8 cellular contexts compared by ENCODE assay signal in the genomic region with DNA sequence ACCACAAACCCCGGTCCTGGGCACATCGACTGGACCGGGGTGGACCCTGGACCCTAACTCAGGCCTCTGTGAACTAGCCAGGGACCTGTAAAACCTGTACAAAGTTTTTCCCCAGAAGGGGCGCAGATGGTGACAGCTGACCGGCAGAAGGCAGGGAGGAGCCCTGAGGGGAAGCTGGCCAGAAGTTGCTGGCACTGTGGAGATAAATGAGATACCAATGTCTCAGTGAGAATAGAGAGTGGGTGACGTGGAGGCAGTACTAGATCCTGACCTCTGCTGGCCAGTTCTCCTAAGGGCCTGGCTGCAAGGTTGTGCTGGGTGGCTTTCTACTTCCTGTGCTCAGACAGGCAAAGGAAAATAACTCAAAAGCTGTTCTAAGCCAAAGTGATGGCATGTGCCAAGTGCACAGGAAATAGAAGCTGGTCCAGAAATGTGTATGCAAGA. TPM values are rescaled to one million over a fixed set of nuclear protein-coding genes. Genes with fewer than 3 reads are reported as not detected.
DNase-seq lines count a peak whose midpoint lies in the region; ATAC-seq, FAIRE-seq and TF ChIP-seq lines count a peak whose summit lies in the region.

No MANE protein-coding gene starts in this region.

- H3K4me1 Mint-ChIP-seq in activated CD4-positive, alpha-beta T cell treated with anti-CD3 and anti-CD28 coated beads, Interleukin-2, amount 10 ng/mL, durations not matched to agents 7 days and 5 days: peaks cover 36% of the 10 kb centered on the region
- peaks cover 16% of the 10 kb centered on the region for H3K4me1 Mint-ChIP-seq in stimulated activated memory B cell treated with anti-CD40 and anti-IgM and Interleukin-4, amounts not matched to agents 10 μg/mL and 1 μg/mL and 100 μg/mL, for 72 hours

- no peak overlapping the region for H3K9ac ChIP-seq in PC-3 (ENCODE audit: low read length)

- H3K27me3 ChIP-seq in PC-3 (ENCODE audit: low read length): no peaks in the 10 kb centered on the region

- peak; percentile 33 for TF ChIP-seq CTCF in fibroblast of mammary gland (conservative IDR thresholded peaks at IDR 0.05; ENCODE audit: control insufficient read depth, insufficient read depth, low read depth, low read length)
- no peak for TF ChIP-seq CTCF in PC-3 (conservative IDR thresholded peaks at IDR 0.05; ENCODE audit: low read depth, low read length)

- H3K4me3 ChIP-seq in fibroblast of mammary gland (ENCODE audit: control insufficient read depth, low read depth, low read length) (no peak overlapping the region), PC-3 (ENCODE audit: low read length) (no peak overlapping the region)

- H3K9me3 ChIP-seq in PC-3 (ENCODE audit: low read length): no peaks in the 10 kb centered on the region

- intact Hi-C loops in PC-3 (cut with micrococcal nuclease): no loop called here

- no peaks in the 10 kb centered on the region for H3K36me3 ChIP-seq in PC-3 (ENCODE audit: low read depth, low read length)

- no peak overlapping the region for H2AFZ ChIP-seq in PC-3 (ENCODE audit: low read length)

- no peaks in the 10 kb centered on the region for H3K9me2 ChIP-seq in PC-3 (replicated peaks; ENCODE audit: low read length)

- H3K4me1 ChIP-seq in PC-3 (ENCODE audit: insufficient read depth, low read length): no peaks in the 10 kb centered on the region

- POLR2A ChIA-PET in activated CD4-positive, alpha-beta T cell treated with anti-CD3 and anti-CD28 coated beads, Interleukin-2, amount 10 ng/mL, durations not matched to agents 7 days and 5 days (lab: Charles Lee): no interaction called here
- POLR2A ChIA-PET in PC-3 (lab: Charles Lee; ENCODE audit: unreplicated experiment): no interaction called here

- no peak for FAIRE-seq in HTR-8/SVneo (lab: Jason Lieb, UNC)

- no peaks in the 10 kb centered on the region for H3K79me2 ChIP-seq in PC-3 (ENCODE audit: low read length)

- H3K27me3 Mint-ChIP-seq in activated CD4-positive, alpha-beta T cell treated with anti-CD3 and anti-CD28 coated beads, Interleukin-2, amount 10 ng/mL, durations not matched to agents 7 days and 5 days: peaks cover 14% of the 10 kb centered on the region
- no peaks in the 10 kb centered on the region for H3K27me3 Mint-ChIP-seq in stimulated activated memory B cell treated with anti-CD40 and anti-IgM and Interleukin-4, amounts not matched to agents 10 μg/mL and 1 μg/mL and 100 μg/mL, for 72 hours

- no peaks in the 10 kb centered on the region for H3K36me3 Mint-ChIP-seq in activated CD4-positive, alpha-beta T cell treated with anti-CD3 and anti-CD28 coated beads, Interleukin-2, amount 10 ng/mL, durations not matched to agents 7 days and 5 days (ENCODE audit: low read depth)
- no peaks in the 10 kb centered on the region for H3K36me3 Mint-ChIP-seq in stimulated activated memory B cell treated with anti-CD40 and anti-IgM and Interleukin-4, amounts not matched to agents 10 μg/mL and 1 μg/mL and 100 μg/mL, for 72 hours

- peak; percentile 53 for DNase-seq in activated CD4-positive, alpha-beta T cell treated with anti-CD3 and anti-CD28 coated beads, Interleukin-2, amount 10 ng/mL, durations not matched to agents 7 days and 5 days
- no peak for DNase-seq in activated CD4-positive, alpha-beta T cell treated with anti-CD3 and anti-CD28 coated beads for 1 hour
- DNase-seq in fibroblast of mammary gland (ENCODE audit: low read depth): no peak
- DNase-seq in HTR-8/SVneo (ENCODE audit: insufficient read length, low spot score): no peak
- no peak for DNase-seq in PC-3

- BruUV-seq in PC-3 (replicated peaks; lab: Mats Ljungman, UMichigan): no TSS peak

- no peaks in the 10 kb centered on the region for H3K9me3 Mint-ChIP-seq in activated CD4-positive, alpha-beta T cell treated with anti-CD3 and anti-CD28 coated beads, Interleukin-2, amount 10 ng/mL, durations not matched to agents 7 days and 5 days
- H3K9me3 Mint-ChIP-seq in stimulated activated memory B cell treated with anti-CD40 and anti-IgM and Interleukin-4, amounts not matched to agents 10 μg/mL and 1 μg/mL and 100 μg/mL, for 72 hours: no peaks in the 10 kb centered on the region

- no peak overlapping the region for H3K27ac ChIP-seq in PC-3 (ENCODE audit: low read length)

- CTCF ChIA-PET in activated CD4-positive, alpha-beta T cell treated with anti-CD3 and anti-CD28 coated beads, Interleukin-2, amount 10 ng/mL, durations not matched to agents 7 days and 5 days (lab: Charles Lee): interaction anchor here (0.7 to 7.3 kb wide), 24 partner anchors 10 to 98 kb away, joined by 3 to 118 read pairs (median 5); a partner anchor contains a TSS
- CTCF ChIA-PET in PC-3 (lab: Charles Lee): no interaction called here

- no peak overlapping the region for H3K4me3 Mint-ChIP-seq in activated CD4-positive, alpha-beta T cell treated with anti-CD3 and anti-CD28 coated beads, Interleukin-2, amount 10 ng/mL, durations not matched to agents 7 days and 5 days
- H3K4me3 Mint-ChIP-seq in stimulated activated memory B cell treated with anti-CD40 and anti-IgM and Interleukin-4, amounts not matched to agents 10 μg/mL and 1 μg/mL and 100 μg/mL, for 72 hours: no peak overlapping the region

- H3F3A ChIP-seq in PC-3 (ENCODE audit: low read length, unreplicated experiment): no peaks in the 10 kb centered on the region

- H3K27ac Mint-ChIP-seq in activated CD4-positive, alpha-beta T cell treated with anti-CD3 and anti-CD28 coated beads, Interleukin-2, amount 10 ng/mL, durations not matched to agents 7 days and 5 days: peak overlapping the region; percentile 70
- peak overlapping the region; percentile 57 for H3K27ac Mint-ChIP-seq in stimulated activated memory B cell treated with anti-CD40 and anti-IgM and Interleukin-4, amounts not matched to agents 10 μg/mL and 1 μg/mL and 100 μg/mL, for 72 hours

- no peak overlapping the region for H3K4me2 ChIP-seq in PC-3 (ENCODE audit: low read length)

- ATAC-seq in HG03342 (IDR thresholded peaks at IDR 0.05; ENCODE audit: unreplicated experiment) (peak; percentile 41), SK-N-SH treated with all-trans-retinoic acid at 6 μM for 48 hours (peak; percentile 89), PC-3 (no peak)
- ATAC-seq in stimulated activated memory B cell treated with anti-CD40 and anti-IgM and Interleukin-4, amounts not matched to agents 10 μg/mL and 1 μg/mL and 100 μg/mL, for 72 hours: no peak

- no peaks in the 10 kb centered on the region for H4K20me1 ChIP-seq in PC-3 (ENCODE audit: low read length)

TF ChIP-seq in SK-N-SH treated with all-trans-retinoic acid at 6 μM for 48 hours, 23 proteins besides CTCF, POLR2A, EP300 and RAD21:
- TF ChIP-seq, protein P1, sequence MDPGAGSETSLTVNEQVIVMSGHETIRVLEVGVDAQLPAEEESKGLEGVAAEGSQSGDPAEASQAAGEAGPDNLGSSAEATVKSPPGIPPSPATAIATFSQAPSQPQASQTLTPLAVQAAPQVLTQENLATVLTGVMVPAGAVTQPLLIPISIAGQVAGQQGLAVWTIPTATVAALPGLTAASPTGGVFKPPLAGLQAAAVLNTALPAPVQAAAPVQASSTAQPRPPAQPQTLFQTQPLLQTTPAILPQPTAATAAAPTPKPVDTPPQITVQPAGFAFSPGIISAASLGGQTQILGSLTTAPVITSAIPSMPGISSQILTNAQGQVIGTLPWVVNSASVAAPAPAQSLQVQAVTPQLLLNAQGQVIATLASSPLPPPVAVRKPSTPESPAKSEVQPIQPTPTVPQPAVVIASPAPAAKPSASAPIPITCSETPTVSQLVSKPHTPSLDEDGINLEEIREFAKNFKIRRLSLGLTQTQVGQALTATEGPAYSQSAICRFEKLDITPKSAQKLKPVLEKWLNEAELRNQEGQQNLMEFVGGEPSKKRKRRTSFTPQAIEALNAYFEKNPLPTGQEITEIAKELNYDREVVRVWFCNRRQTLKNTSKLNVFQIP (CRISPR knock-in tag; IDR thresholded peaks at IDR 0.05; ENCODE audit: borderline replicate concordance, low read depth): no peak
- TF ChIP-seq RARB (CRISPR knock-in tag; IDR thresholded peaks at IDR 0.05): no peak
- peak; percentile 21; the same call in 1 of the 2 replicates for TF ChIP-seq TCF4 (CRISPR knock-in tag; IDR thresholded peaks at IDR 0.05; ENCODE audit: borderline replicate concordance)
- no peak for TF ChIP-seq ZFP30 (CRISPR knock-in tag; IDR thresholded peaks at IDR 0.05)
- no peak for TF ChIP-seq PPARA (CRISPR knock-in tag; IDR thresholded peaks at IDR 0.05; ENCODE audit: borderline replicate concordance)

RNA-seq across cellular contexts. Expression of a gene that starts 10.6 kb away (rescaled TPM):
- total RNA-seq in activated CD4-positive, alpha-beta T cell treated with anti-CD3 and anti-CD28 coated beads, Interleukin-2, amount 10 ng/mL, durations not matched to agents 7 days and 5 days: 100 to 1,000 TPM; 127 to 143 TPM
- total RNA-seq in PC-3 (2014; rRNA removed): not detected in 2 replicates

RNA-seq across cellular contexts. Expression of a gene that starts 35.2 kb away (rescaled TPM):
- total RNA-seq in activated CD4-positive, alpha-beta T cell treated with anti-CD3 and anti-CD28 coated beads, Interleukin-2, amount 10 ng/mL, durations not matched to agents 7 days and 5 days: 1 to 10 TPM; 5.4 to 5.7 TPM
- not detected in 2 replicates for total RNA-seq in PC-3 (2014; rRNA removed)

Comparison
In these comparisons a context has a peak if more than half of its experiments do, and no peak if none do; other contexts are left out.
1. ATAC-seq: peak in HG03342 (single experiment) and SK-N-SH treated with all-trans-retinoic acid at 6 μM for 48 hours (single experiment); none in stimulated activated memory B cell treated with anti-CD40 and anti-IgM and Interleukin-4, amounts not matched to agents 10 μg/mL and 1 μg/mL and 100 μg/mL, for 72 hours (single experiment) and PC-3 (single experiment).
2. RNA of a gene that starts 10.6 kb away (total RNA-seq): 127 to 143 TPM in activated CD4-positive, alpha-beta T cell treated with anti-CD3 and anti-CD28 coated beads, Interleukin-2, amount 10 ng/mL, durations not matched to agents 7 days and 5 days; not detected in PC-3; every median in the first group is over 100 times any median in the second.